30 cellular contexts compared by ENCODE assay signal in genomic region chr1:218211241-218211640, GRCh38.
DNase-seq lines count a peak whose midpoint lies in the region; ATAC-seq and TF ChIP-seq lines count a peak whose summit lies in the region.
"Had no signal": no experiment of that assay in that cellular context is flagged by ENCODE, and none has a peak within 500 bp of the region (broad histone marks: within the 10 kb centered on the region; RNA-seq: fewer than 3 reads in every experiment).

No MANE protein-coding gene starts in this region.

- CTCF ChIA-PET in PC-9 (lab: Charles Lee), result no interaction called here

- peak overlapping the region; percentile 17; the same call in 1 of the 2 replicates for H3K4me2 ChIP-seq in PC-9
- peak overlapping the region; percentile 16 for H3K4me2 ChIP-seq in skeletal muscle satellite cell (ENCODE audit: low read length)
- H3K4me2 ChIP-seq in Karpas-422 (ENCODE audit: low read depth, low read length, poor library complexity, severe bottlenecking), result no peak overlapping the region

- H3K9ac ChIP-seq in skeletal muscle satellite cell (ENCODE audit: low read depth, low read length), result peak overlapping the region; percentile 25
- no peak overlapping the region for H3K9ac ChIP-seq in Karpas-422 (ENCODE audit: low read length)
- H3K9ac ChIP-seq: parathyroid adenoma had no signal

- no peak for TF ChIP-seq CTCF in PC-9 (conservative IDR thresholded peaks at IDR 0.05)

- H3K4me3 ChIP-seq in PC-9 (no peak overlapping the region), skeletal muscle satellite cell (ENCODE audit: low read length) (no peak overlapping the region), Karpas-422 (ENCODE audit: low read length) (no peak overlapping the region)
- H3K4me3 ChIP-seq: gastrocnemius medialis, lower lobe of right lung, mucosa of descending colon, thoracic aorta had no signal

- peaks cover 13% of the 10 kb centered on the region for H3F3A ChIP-seq in PC-9 (ENCODE audit: insufficient read depth, low read depth)

- H3K27ac ChIP-seq in PC-9 (no peak overlapping the region), Karpas-422 (ENCODE audit: low read length) (no peak overlapping the region)
- H3K27ac ChIP-seq: epithelial cell of prostate, gastrocnemius medialis, lower lobe of right lung, parathyroid adenoma, thoracic aorta had no signal

- POLR2A ChIA-PET in PC-9 (lab: Charles Lee; ENCODE audit: unreplicated experiment), result interaction anchor here (0.5 kb wide), 1 partner anchor 134 kb away, joined by 3 read pairs; the partner anchor contains the start of gene TGFB2

- no peaks in the 10 kb centered on the region for H3K27me3 ChIP-seq in PC-9 (ENCODE audit: insufficient read depth, low read depth)
- H3K27me3 ChIP-seq in skeletal muscle satellite cell (ENCODE audit: control insufficient read depth, insufficient read depth, low read length), result no peaks in the 10 kb centered on the region
- no peaks in the 10 kb centered on the region for H3K27me3 ChIP-seq in Karpas-422 (ENCODE audit: low read length)
- H3K27me3 ChIP-seq: gastrocnemius medialis had no signal

- H3K36me3 ChIP-seq in PC-9 (ENCODE audit: low read depth) (no peaks in the 10 kb centered on the region), skeletal muscle satellite cell (ENCODE audit: insufficient read depth, low read length) (no peaks in the 10 kb centered on the region), Karpas-422 (ENCODE audit: insufficient read depth, low read length) (no peaks in the 10 kb centered on the region)
- H3K36me3 ChIP-seq: gastrocnemius medialis, lower lobe of right lung, thoracic aorta had no signal

- H4K20me1 ChIP-seq in PC-9 (ENCODE audit: insufficient read depth) (no peaks in the 10 kb centered on the region), Karpas-422 (ENCODE audit: insufficient read depth, low read depth, low read length) (no peaks in the 10 kb centered on the region)

- H2AFZ ChIP-seq in PC-9, result no peak overlapping the region
- H2AFZ ChIP-seq in Karpas-422 (ENCODE audit: low read length), result no peak overlapping the region
- H2AFZ ChIP-seq: parathyroid adenoma had no signal

- DNase-seq in GM03348 (ENCODE audit: low spot score), result peak; percentile 30
- peak in 1 of 2 experiments; percentile 40 for DNase-seq in PC-9
- peak; percentile 26 for DNase-seq in fibroblast of peridontal ligament (ENCODE audit: extremely low read depth)
- DNase-seq in activated gamma-delta T cell (lab: John Stamatoyannopoulos, UW), result no peak
- DNase-seq in Karpas-422, result no peak
- DNase-seq: activated CD4-positive, alpha-beta T cell treated with anti-CD3 and anti-CD28 coated beads, Interleukin-2, amount 50 U/mL, for 1 hour; activated CD8-positive, alpha-beta memory T cell treated with anti-CD3 and anti-CD28 coated beads, Interleukin-2, amount 10 ng/mL, durations not matched to agents 7 days and 5 days; activated naive CD4-positive, alpha-beta T cell treated with anti-CD3 and anti-CD28 coated beads, Interleukin-2, amount 10 ng/mL, durations not matched to agents 7 days and 5 days; activated T-cell treated with anti-CD3 and anti-CD28 coated beads, Interleukin-2, amount 50 U/mL, for 72 hours; AML-193; CD8-positive, alpha-beta T cell; gastrocnemius medialis; GDM1; lower lobe of right lung; mucosa of descending colon; NCI-H1105 treated with DMSO at 0.1 percent for 48 hours; NCI-H2029; NCI-H2227 treated with DMSO at 0.1 percent for 48 hours; OCI-M1; right cardiac atrium; stimulated activated CD4-positive, alpha-beta T cell treated with anti-CD3 and anti-CD28 coated beads, Interleukin-4, amount 100 ng/mL, for 4 hours; stimulated activated naive CD4-positive, alpha-beta T cell; T1000 had no signal

- peaks cover 24% of the 10 kb centered on the region for H3K4me1 ChIP-seq in PC-9 (replicated peaks; ENCODE audit: insufficient read depth)
- H3K4me1 ChIP-seq in skeletal muscle satellite cell (ENCODE audit: control insufficient read depth, insufficient read depth, low read length), result peaks cover 31% of the 10 kb centered on the region
- H3K4me1 ChIP-seq in Karpas-422 (ENCODE audit: low read length), result peaks cover 10% of the 10 kb centered on the region
- H3K4me1 ChIP-seq: gastrocnemius medialis, lower lobe of right lung, parathyroid adenoma had no signal

- no peak for ATAC-seq in HG03457 (IDR thresholded peaks at IDR 0.05; ENCODE audit: unreplicated experiment)
- ATAC-seq: activated CD8-positive, alpha-beta memory T cell treated with anti-CD3 and anti-CD28 coated beads, Interleukin-2, amount 10 ng/mL, durations not matched to agents 7 days and 5 days; activated T-cell treated with anti-CD3 and anti-CD28 coated beads, Interleukin-2, amount 50 U/mL, for 72 hours; CD8-positive, alpha-beta T cell; gastrocnemius medialis; lower lobe of right lung; mucosa of descending colon; right cardiac atrium; Right ventricle myocardium inferior; WTC11 had no signal

- no peaks in the 10 kb centered on the region for H3K9me3 ChIP-seq in PC-9 (ENCODE audit: insufficient read depth, low read depth)
- no peaks in the 10 kb centered on the region for H3K9me3 ChIP-seq in skeletal muscle satellite cell (replicated peaks; ENCODE audit: low read length)
- no peaks in the 10 kb centered on the region for H3K9me3 ChIP-seq in Karpas-422 (ENCODE audit: low read length)
- H3K9me3 ChIP-seq: gastrocnemius medialis, lower lobe of right lung, mucosa of descending colon, thoracic aorta had no signal

- H3K79me2 ChIP-seq in PC-9 (ENCODE audit: low read depth), result no peaks in the 10 kb centered on the region
- H3K79me2 ChIP-seq in Karpas-422 (ENCODE audit: low read length), result no peaks in the 10 kb centered on the region
- H3K79me2 ChIP-seq: parathyroid adenoma had no signal

- intact Hi-C loops in PC-9 (cut with micrococcal nuclease; ENCODE audit: unreplicated experiment), result no loop called here

- H3K9me2 ChIP-seq in PC-9 (ENCODE audit: insufficient read depth), result no peaks in the 10 kb centered on the region
- H3K9me2 ChIP-seq in Karpas-422 (replicated peaks; ENCODE audit: insufficient read depth, low read length), result no peaks in the 10 kb centered on the region

- BruUV-seq in PC-9 (replicated peaks; lab: Mats Ljungman, UMichigan), result no TSS peak

Comparison
In these comparisons a context has a peak if more than half of its experiments do, and no peak if none do; other contexts are left out.
1. DNase-seq: peak in GM03348 (single experiment) and fibroblast of peridontal ligament (single experiment); none in activated gamma-delta T cell (single experiment) and Karpas-422 (single experiment).